Comparison of ENCODE assay signal across 12 cellular contexts in the genomic region with DNA sequence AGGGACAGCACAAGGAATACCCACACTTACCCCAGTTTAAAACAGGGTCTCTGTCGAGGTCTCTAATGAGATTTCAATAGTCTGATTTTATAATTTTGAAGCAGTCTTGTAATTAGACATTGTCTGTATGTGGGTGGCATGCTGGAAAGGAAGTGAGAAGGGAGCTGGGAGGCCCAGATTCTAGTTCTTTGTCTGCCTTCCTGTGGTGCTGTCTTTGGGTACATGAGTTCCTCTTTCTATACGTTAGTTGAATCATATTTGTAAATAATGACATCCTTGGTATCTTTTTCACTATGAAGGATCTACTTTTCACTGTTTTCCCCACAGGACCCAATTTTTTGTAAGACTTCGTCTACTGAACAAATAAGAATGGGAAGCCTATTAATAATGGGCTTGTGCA. TPM values are rescaled to one million over a fixed set of nuclear protein-coding genes. Genes with fewer than 3 reads are reported as not detected.
A peak's percentile ranks its signal among the peaks of the same experiment; 100 is the strongest.
DNase-seq lines count a peak whose midpoint lies in the region; ATAC-seq lines count a peak whose summit lies in the region.
"Had no signal": no experiment of that assay in that cellular context is flagged by ENCODE, and none has a peak within 500 bp of the region (broad histone marks: within the 10 kb centered on the region; RNA-seq: fewer than 3 reads in every experiment).

No MANE protein-coding gene starts in this region.

- peak; percentile 69 for DNase-seq in SKM-1 treated with dmso at 0.1 percent for 144 hours (lab: John Stamatoyannopoulos, UW; ENCODE audit: unreplicated experiment)
- no peak for DNase-seq in G401 (ENCODE audit: low spot score)
- DNase-seq in NCI-H187 (lab: John Stamatoyannopoulos, UW) = no peak
- no peak for DNase-seq in NCI-H1092 (lab: John Stamatoyannopoulos, UW)
- DNase-seq in cerebellar nuclear complex (lab: John Stamatoyannopoulos, UW) = no peak
- DNase-seq: Calu3, NCI-H510A, retina, stomach had no signal

- peak; percentile 87 for ATAC-seq in GM18511 (IDR thresholded peaks at IDR 0.05; ENCODE audit: unreplicated experiment)
- peak; percentile 88 for ATAC-seq in GM21515 (IDR thresholded peaks at IDR 0.05; ENCODE audit: unreplicated experiment)
- peak; percentile 88 for ATAC-seq in HG03159 (IDR thresholded peaks at IDR 0.05; ENCODE audit: unreplicated experiment)

- in situ Hi-C loops in G401 (cut with HindIII; ENCODE audit: low sequenced_read_pairs) = no loop called here

RNA-seq across cellular contexts. Expression of gene TENM4, which starts 42.0 kb away (rescaled TPM):
- total RNA-seq in G401 (2014; rRNA removed; shearing (Covaris generic)) = 18.6 and 18.7 TPM in 2 replicates
- total RNA-seq: Calu3 had no signal
